In the genomic region with DNA sequence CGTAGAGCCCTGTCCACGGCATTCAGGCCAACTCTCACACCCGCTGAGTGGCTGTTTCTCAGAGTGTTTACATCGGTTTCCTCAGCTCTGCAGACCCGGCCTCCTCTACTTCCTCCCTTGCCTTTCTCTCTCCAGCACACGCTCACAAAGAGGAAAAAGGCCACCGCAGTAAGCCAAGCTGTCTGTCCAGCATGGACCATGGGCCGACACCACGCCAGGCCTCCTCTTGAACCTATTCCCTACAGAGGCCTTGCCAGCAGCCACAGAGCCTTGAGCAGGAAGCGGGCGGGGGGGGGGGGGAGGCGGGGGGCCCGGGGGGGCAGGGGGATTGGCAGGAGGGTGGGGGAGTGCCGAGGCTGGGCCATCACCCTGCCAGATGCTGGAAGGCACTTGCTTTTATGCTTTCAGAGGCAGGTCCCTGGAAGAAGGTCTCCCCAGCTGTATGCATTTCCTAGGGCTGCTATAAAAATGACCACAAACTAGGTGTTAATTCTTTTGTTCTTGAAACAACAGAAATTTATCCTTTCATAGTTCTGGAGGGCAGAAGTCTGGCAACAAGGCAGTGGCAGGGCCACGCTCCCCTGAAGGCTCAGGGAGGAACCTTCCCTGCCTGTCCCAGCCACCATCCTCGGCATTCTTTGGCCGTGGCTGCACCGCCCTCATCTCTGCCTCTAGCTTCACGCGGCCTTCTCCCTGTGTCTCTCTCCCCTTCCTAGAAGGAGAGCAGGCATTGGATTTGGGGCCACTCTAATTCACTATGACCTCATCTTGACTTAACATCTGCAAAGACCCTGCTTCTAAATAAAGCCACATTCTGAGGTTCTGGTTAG, we compare ENCODE assay signal across 8 cellular contexts.
DNase-seq lines count a peak whose midpoint lies in the region; ATAC-seq and TF ChIP-seq lines count a peak whose summit lies in the region.

No MANE protein-coding gene starts in this region.

- intact Hi-C loops in OCI-LY7 (cut with micrococcal nuclease; ENCODE audit: unreplicated experiment), result no loop called here

- POLR2A ChIA-PET in OCI-LY7 (lab: Charles Lee), result interaction anchor here (0.7 kb wide), 1 partner anchor 99 kb away, joined by 3 read pairs; no protein-coding TSS in a partner anchor

- H3K4me3 Mint-ChIP-seq in nephron, result peak overlapping the region in 1 of 3 experiments; percentile 15

- H3K27ac Mint-ChIP-seq in nephron, result peak overlapping the region; percentile 84 to 96 (median 93)

- H3K9me2 ChIP-seq in OCI-LY7 (ENCODE audit: insufficient read depth, low read length), result no peaks in the 10 kb centered on the region

- TF ChIP-seq CTCF in OCI-LY7 (conservative IDR thresholded peaks at IDR 0.05; ENCODE audit: low read length) (no peak), nephron (IDR thresholded peaks at IDR 0.05; ENCODE audit: unreplicated experiment in 3 of 3) (no peak)

- no peaks in the 10 kb centered on the region for H3K36me3 Mint-ChIP-seq in nephron (ENCODE audit: low read depth)

- H3K79me2 ChIP-seq in OCI-LY7 (ENCODE audit: insufficient read depth, low read depth, low read length), result no peaks in the 10 kb centered on the region

- no peaks in the 10 kb centered on the region for H3K36me3 ChIP-seq in OCI-LY7 (ENCODE audit: insufficient read depth, low read length)

- H4K20me1 ChIP-seq in OCI-LY7 (ENCODE audit: insufficient read depth, low read length), result no peaks in the 10 kb centered on the region

- peaks cover 33% of the 10 kb centered on the region for H3K4me1 ChIP-seq in OCI-LY7 (ENCODE audit: insufficient read depth, low read length, poor library complexity, severe bottlenecking)

- peak overlapping the region; percentile 57; the same call in 1 of the 2 replicates for H2AFZ ChIP-seq in OCI-LY7 (ENCODE audit: low read length)

- no peak for ATAC-seq in HG03342 (IDR thresholded peaks at IDR 0.05; ENCODE audit: unreplicated experiment)
- ATAC-seq in GM21390 (IDR thresholded peaks at IDR 0.05; ENCODE audit: unreplicated experiment), result no peak

- DNase-seq in GM03348 (ENCODE audit: low spot score) (peak; percentile 65), OCI-LY7 (ENCODE audit: low spot score) (peak; percentile 31), erythroblast (lab: John Stamatoyannopoulos, UW) (peak; percentile 8 to 11), HK-2 (ENCODE audit: unreplicated experiment) (no peak), cortex of kidney (lab: John Stamatoyannopoulos, UW) (no peak)

- H3K4me1 Mint-ChIP-seq in nephron, result peaks cover 67% of the 10 kb centered on the region

- H3K4me2 ChIP-seq in OCI-LY7 (ENCODE audit: low read length), result peak overlapping the region; percentile 19; the same call in 1 of the 2 replicates

- no peaks in the 10 kb centered on the region for H3K9me3 Mint-ChIP-seq in nephron

- H3K9me3 ChIP-seq in OCI-LY7 (ENCODE audit: low read length), result no peaks in the 10 kb centered on the region

- BruUV-seq in OCI-LY7 (replicated peaks; lab: Mats Ljungman, UMichigan), result no TSS peak

- CTCF ChIA-PET in OCI-LY7 (lab: Charles Lee; ENCODE audit: unreplicated experiment), result no interaction called here

- H3K27me3 Mint-ChIP-seq in nephron (ENCODE audit: low read depth), result peaks cover 7% of the 10 kb centered on the region

- H3K27ac ChIP-seq in OCI-LY7 (ENCODE audit: low read depth, low read length, poor library complexity, severe bottlenecking), result no peak overlapping the region

- H3K4me3 ChIP-seq in OCI-LY7 (ENCODE audit: low read depth, low read length, poor library complexity, severe bottlenecking), result no peak overlapping the region

- TF ChIP-seq POLR2A in erythroblast (IDR thresholded peaks at IDR 0.05; ENCODE audit: low read length), result peak; percentile 13

Comparison
In these comparisons a context has a peak if more than half of its experiments do, and no peak if none do; other contexts are left out.
1. DNase-seq: peak in GM03348 (single experiment), OCI-LY7 (single experiment) and erythroblast (2 of 2); none in HK-2 (single experiment) and cortex of kidney (single experiment).